Comparison of ENCODE assay signal across 38 cellular contexts in the genomic region with DNA sequence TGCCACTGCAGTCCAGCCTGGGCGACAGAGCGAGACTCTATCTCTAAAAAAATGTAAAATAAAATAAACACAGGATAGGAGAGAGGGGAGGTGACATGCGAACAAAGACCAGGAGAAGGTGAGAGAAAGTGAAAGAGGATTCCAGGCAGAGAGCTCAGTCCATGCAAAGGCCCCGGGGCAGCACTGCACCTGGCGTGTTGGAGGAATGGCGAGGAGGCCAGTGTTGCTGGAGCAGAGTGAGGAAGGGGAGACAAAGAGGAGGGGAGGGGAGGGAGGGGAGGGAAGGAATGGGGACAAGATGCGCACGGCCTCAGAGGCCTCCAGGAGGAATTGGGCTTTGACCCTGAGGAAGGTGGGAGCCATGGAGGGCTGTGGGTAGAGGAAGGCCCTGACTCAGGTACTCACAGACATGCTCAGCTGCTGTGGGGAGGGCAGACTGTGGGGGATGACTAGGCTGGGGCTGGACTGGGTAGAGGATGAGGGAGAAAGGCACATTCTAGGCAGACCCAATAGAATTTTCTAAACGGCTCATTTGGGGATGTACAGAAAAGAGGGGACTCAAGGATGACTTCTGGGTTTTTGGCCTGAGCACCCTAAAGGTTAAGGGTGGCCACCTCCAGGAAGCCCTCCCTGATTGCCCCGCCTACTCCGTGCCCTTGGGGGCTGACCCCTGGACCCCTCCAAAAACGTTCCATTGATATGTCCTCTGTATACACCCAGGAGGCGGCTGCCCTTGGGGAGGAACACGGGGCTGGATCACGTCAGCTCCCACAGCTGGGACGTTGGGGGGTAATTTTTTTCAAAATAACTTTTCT.
"Had no signal": no experiment of that assay in that cellular context is flagged by ENCODE, and none has a peak within 500 bp of the region (broad histone marks: within the 10 kb centered on the region; RNA-seq: fewer than 3 reads in every experiment).

No MANE protein-coding gene starts in this region.

- H3K36me3 Mint-ChIP-seq: activated CD4-positive, alpha-beta memory T cell treated with anti-CD3 and anti-CD28 coated beads for 36 hours; activated naive CD4-positive, alpha-beta T cell treated with anti-CD3 and anti-CD28 coated beads, Interleukin-2, amount 50 U/mL, for 72 hours; T-cell had no signal

- H3K4me2 ChIP-seq: SK-N-SH had no signal

- H3K27me3 Mint-ChIP-seq: brain had no signal

- H3K9me3 Mint-ChIP-seq: activated B cell treated with CpG ODN at 0.5 μM for 24 hours; activated CD4-positive, alpha-beta memory T cell treated with anti-CD3 and anti-CD28 coated beads for 36 hours; activated naive CD4-positive, alpha-beta T cell treated with anti-CD3 and anti-CD28 coated beads for 36 hours; activated naive CD4-positive, alpha-beta T cell treated with anti-CD3 and anti-CD28 coated beads, Interleukin-2, amount 50 U/mL, for 72 hours; activated naive CD8-positive, alpha-beta T cell treated with anti-CD3 and anti-CD28 coated beads, Interleukin-2, amount 50 U/mL, for 24 hours; activated T-helper 1 cell treated with anti-CD3 and anti-CD28 coated beads, Interleukin-12 subunit alpha, Interleukin-12 subunit beta, Interleukin-2, Interleukin-4 antibody, amounts not matched to agents 30 ng/mL and 10 ng/mL and 1 ng/mL, durations not matched to agents 14 hours and 24 hours and 36 hours had no signal

- H3K9ac ChIP-seq: SK-N-SH had no signal

- H3K4me3 ChIP-seq: Peyer's patch, SJSA1 had no signal

- H3K27me3 ChIP-seq: Peyer's patch, SJSA1 had no signal

- H3K27ac Mint-ChIP-seq: activated B cell treated with CpG ODN at 0.5 μM for 24 hours; activated CD4-positive, alpha-beta memory T cell treated with anti-CD3 and anti-CD28 coated beads for 36 hours; activated naive CD4-positive, alpha-beta T cell treated with anti-CD3 and anti-CD28 coated beads for 36 hours; activated naive CD4-positive, alpha-beta T cell treated with anti-CD3 and anti-CD28 coated beads, Interleukin-2, amount 50 U/mL, for 72 hours; activated naive CD8-positive, alpha-beta T cell treated with anti-CD3 and anti-CD28 coated beads, Interleukin-2, amount 50 U/mL, for 24 hours; activated T-helper 1 cell treated with anti-CD3 and anti-CD28 coated beads, Interleukin-12 subunit alpha, Interleukin-12 subunit beta, Interleukin-2, Interleukin-4 antibody, amounts not matched to agents 30 ng/mL and 10 ng/mL and 1 ng/mL, durations not matched to agents 14 hours and 24 hours and 36 hours; T-cell had no signal

- H3K9me3 ChIP-seq: Peyer's patch, SJSA1, SK-N-SH had no signal

- H3K36me3 ChIP-seq: Peyer's patch, SJSA1 had no signal

- H3K27ac ChIP-seq: Peyer's patch, SJSA1, VCaP had no signal

- ATAC-seq: activated naive CD4-positive, alpha-beta T cell treated with anti-CD3 and anti-CD28 coated beads, Interleukin-2, amount 50 U/mL, for 72 hours; activated naive CD8-positive, alpha-beta T cell treated with anti-CD3 and anti-CD28 coated beads, Interleukin-2, amount 50 U/mL, for 24 hours; activated T-cell treated with anti-CD3 and anti-CD28 coated beads, Interleukin-2, amount 50 U/mL, for 4 hours; PC-3; T-cell had no signal

- FAIRE-seq: bronchial epithelial cell had no signal

- DNase-seq: activated B cell treated with CpG ODN at 0.5 μM for 24 hours; activated CD4-positive, alpha-beta memory T cell treated with anti-CD3 and anti-CD28 coated beads for 36 hours; activated CD4-positive, alpha-beta T cell treated with anti-CD3 and anti-CD28 coated beads for 4 hours; activated CD4-positive, alpha-beta T cell treated with anti-CD3 and anti-CD28 coated beads, Interleukin-2, amount 50 U/mL, for 1 hour; activated CD4-positive, CD25-positive, alpha-beta regulatory T cell treated with anti-CD3 and anti-CD28 coated beads, Interleukin-2, amount 50 U/mL, for 72 hours; activated CD8-positive, alpha-beta memory T cell treated with anti-CD3 and anti-CD28 coated beads, Interleukin-2, amount 50 U/mL, for 4 hours; activated gamma-delta T cell treated with Interleukin-2 at 50 U/mL for 16 hours; activated naive CD4-positive, alpha-beta T cell treated with anti-CD3 and anti-CD28 coated beads for 36 hours; activated naive CD8-positive, alpha-beta T cell treated with anti-CD3 and anti-CD28 coated beads, Interleukin-2, amount 50 U/mL, for 24 hours; activated T-cell treated with anti-CD3 and anti-CD28 coated beads for 4 hours; activated T-cell treated with anti-CD3 and anti-CD28 coated beads, Interleukin-2, amount 50 U/mL, for 4 hours; anterior cingulate cortex; central memory CD4-positive, alpha-beta T cell; NCI-H1092 treated with DMSO at 0.1 percent for 48 hours; NCI-H1417; NCI-H146; NCI-H187; NCI-H2029 treated with DMSO at 0.1 percent for 48 hours; NCI-H2107; NCI-H2171; NCI-H510A; NCI-H526; NCI-H748 treated with DMSO at 0.1 percent for 48 hours; NK-92 treated with Interleukin-12 subunit alpha and Interleukin-12 subunit beta, amount 100 ng/mL, for 24 hours; PC-3; Peyer's patch; RPMI8226; SHP77 treated with DMSO at 0.1 percent for 48 hours; SK-N-SH; T-cell; T-helper 2 cell; T-helper 9 cell had no signal

- H3K4me3 Mint-ChIP-seq: activated B cell treated with CpG ODN at 0.5 μM for 24 hours; activated CD4-positive, alpha-beta memory T cell treated with anti-CD3 and anti-CD28 coated beads for 36 hours; activated naive CD4-positive, alpha-beta T cell treated with anti-CD3 and anti-CD28 coated beads for 36 hours; activated naive CD8-positive, alpha-beta T cell treated with anti-CD3 and anti-CD28 coated beads, Interleukin-2, amount 50 U/mL, for 24 hours; activated T-cell treated with anti-CD3 and anti-CD28 coated beads, Interleukin-2, amount 50 U/mL, for 4 hours; activated T-helper 1 cell treated with anti-CD3 and anti-CD28 coated beads, Interleukin-12 subunit alpha, Interleukin-12 subunit beta, Interleukin-2, Interleukin-4 antibody, amounts not matched to agents 30 ng/mL and 10 ng/mL and 1 ng/mL, durations not matched to agents 14 hours and 24 hours and 36 hours had no signal
